In genomic region chr3:154023148-154023547, GRCh38 we compare ENCODE assay signal across 1 cellular context.
TF ChIP-seq lines count a peak whose summit lies in the region.

No MANE protein-coding gene starts in this region.

TF ChIP-seq in HepG2, 621 proteins besides CTCF, POLR2A, EP300 and RAD21 (continued from another document and continues in another):
- TF ChIP-seq, protein P1, sequence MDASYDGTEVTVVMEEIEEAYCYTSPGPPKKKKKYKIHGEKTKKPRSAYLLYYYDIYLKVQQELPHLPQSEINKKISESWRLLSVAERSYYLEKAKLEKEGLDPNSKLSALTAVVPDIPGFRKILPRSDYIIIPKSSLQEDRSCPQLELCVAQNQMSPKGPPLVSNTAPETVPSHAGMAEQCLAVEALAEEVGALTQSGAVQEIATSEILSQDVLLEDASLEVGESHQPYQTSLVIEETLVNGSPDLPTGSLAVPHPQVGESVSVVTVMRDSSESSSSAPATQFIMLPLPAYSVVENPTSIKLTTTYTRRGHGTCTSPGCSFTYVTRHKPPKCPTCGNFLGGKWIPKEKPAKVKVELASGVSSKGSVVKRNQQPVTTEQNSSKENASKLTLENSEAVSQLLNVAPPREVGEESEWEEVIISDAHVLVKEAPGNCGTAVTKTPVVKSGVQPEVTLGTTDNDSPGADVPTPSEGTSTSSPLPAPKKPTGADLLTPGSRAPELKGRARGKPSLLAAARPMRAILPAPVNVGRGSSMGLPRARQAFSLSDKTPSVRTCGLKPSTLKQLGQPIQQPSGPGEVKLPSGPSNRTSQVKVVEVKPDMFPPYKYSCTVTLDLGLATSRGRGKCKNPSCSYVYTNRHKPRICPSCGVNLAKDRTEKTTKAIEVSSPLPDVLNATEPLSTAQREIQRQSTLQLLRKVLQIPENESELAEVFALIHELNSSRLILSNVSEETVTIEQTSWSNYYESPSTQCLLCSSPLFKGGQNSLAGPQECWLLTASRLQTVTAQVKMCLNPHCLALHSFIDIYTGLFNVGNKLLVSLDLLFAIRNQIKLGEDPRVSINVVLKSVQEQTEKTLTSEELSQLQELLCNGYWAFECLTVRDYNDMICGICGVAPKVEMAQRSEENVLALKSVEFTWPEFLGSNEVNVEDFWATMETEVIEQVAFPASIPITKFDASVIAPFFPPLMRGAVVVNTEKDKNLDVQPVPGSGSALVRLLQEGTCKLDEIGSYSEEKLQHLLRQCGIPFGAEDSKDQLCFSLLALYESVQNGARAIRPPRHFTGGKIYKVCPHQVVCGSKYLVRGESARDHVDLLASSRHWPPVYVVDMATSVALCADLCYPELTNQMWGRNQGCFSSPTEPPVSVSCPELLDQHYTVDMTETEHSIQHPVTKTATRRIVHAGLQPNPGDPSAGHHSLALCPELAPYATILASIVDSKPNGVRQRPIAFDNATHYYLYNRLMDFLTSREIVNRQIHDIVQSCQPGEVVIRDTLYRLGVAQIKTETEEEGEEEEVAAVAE (CRISPR knock-in tag; IDR thresholded peaks at IDR 0.05; ENCODE audit: borderline replicate concordance), result no peak
- TF ChIP-seq ZHX1 (CRISPR knock-in tag; IDR thresholded peaks at IDR 0.05; ENCODE audit: low read depth) (no peak), MTERF4 (CRISPR knock-in tag; IDR thresholded peaks at IDR 0.05) (no peak), ZBTB7A (CRISPR knock-in tag; IDR thresholded peaks at IDR 0.05) (no peak), GATAD2A (CRISPR knock-in tag; IDR thresholded peaks at IDR 0.05) (peak; percentile 69), MYNN (CRISPR knock-in tag; IDR thresholded peaks at IDR 0.05; ENCODE audit: low read depth) (no peak), ZNF331 (CRISPR knock-in tag; IDR thresholded peaks at IDR 0.05) (0 out of 2 replicates have a peak, but pooled peaks have one; percentile 18), HDAC1 (CRISPR knock-in tag; IDR thresholded peaks at IDR 0.05) (no peak), ASH2L (IDR thresholded peaks at IDR 0.05; ENCODE audit: insufficient read length, low read depth, low read length) (peak; percentile 66), BATF2 (CRISPR knock-in tag; IDR thresholded peaks at IDR 0.05) (no peak), FOXP4 (CRISPR knock-in tag; IDR thresholded peaks at IDR 0.05) (peak; percentile 60), ZNF274 (CRISPR knock-in tag; IDR thresholded peaks at IDR 0.05) (no peak), ZNF530 (CRISPR knock-in tag; IDR thresholded peaks at IDR 0.05; ENCODE audit: low read depth) (no peak), RXRB (CRISPR knock-in tag; IDR thresholded peaks at IDR 0.05; ENCODE audit: borderline replicate concordance) (0 out of 2 replicates have a peak, but pooled peaks have one; percentile 22), TAF15 (IDR thresholded peaks at IDR 0.05; ENCODE audit: low read depth, low read length, poor library complexity, severe bottlenecking) (no peak), ZNF775 (CRISPR knock-in tag; IDR thresholded peaks at IDR 0.05; ENCODE audit: borderline replicate concordance) (peak; percentile 85), PHF21A (CRISPR knock-in tag; IDR thresholded peaks at IDR 0.05) (no peak), ZMAT5 (CRISPR knock-in tag; IDR thresholded peaks at IDR 0.05; ENCODE audit: borderline replicate concordance, low read depth) (no peak), HINFP (CRISPR knock-in tag; IDR thresholded peaks at IDR 0.05; ENCODE audit: low read depth) (no peak), CAMTA2 (CRISPR knock-in tag; IDR thresholded peaks at IDR 0.05; ENCODE audit: borderline replicate concordance) (no peak), ZNF737 (CRISPR knock-in tag; IDR thresholded peaks at IDR 0.05; ENCODE audit: borderline replicate concordance) (no peak), ZNF367 (CRISPR knock-in tag; IDR thresholded peaks at IDR 0.05; ENCODE audit: borderline replicate concordance) (no peak), SRSF4 (IDR thresholded peaks at IDR 0.05; ENCODE audit: low read depth, low read length, poor library complexity, severe bottlenecking) (no peak), THAP11 (CRISPR knock-in tag; IDR thresholded peaks at IDR 0.05) (peak; percentile 48; the same call in 1 of the 2 replicates), REL (CRISPR knock-in tag; conservative IDR thresholded peaks at IDR 0.05) (no peak), GPN1 (CRISPR knock-in tag; IDR thresholded peaks at IDR 0.05; ENCODE audit: borderline replicate concordance) (no peak), ETS1 (CRISPR knock-in tag; IDR thresholded peaks at IDR 0.05) (no peak), ARNT2 (CRISPR knock-in tag; IDR thresholded peaks at IDR 0.05; ENCODE audit: low read depth) (no peak), SMC3 (IDR thresholded peaks at IDR 0.05; ENCODE audit: low read length) (no peak), ZNF816 (CRISPR knock-in tag; IDR thresholded peaks at IDR 0.05; ENCODE audit: borderline replicate concordance) (no peak), IRF2 (CRISPR knock-in tag; IDR thresholded peaks at IDR 0.05) (no peak; the same call in 1 of the 2 replicates), ARNTL (CRISPR knock-in tag; IDR thresholded peaks at IDR 0.05) (no peak), KMT2B (CRISPR knock-in tag; IDR thresholded peaks at IDR 0.05) (no peak), ZNF883 (CRISPR knock-in tag; IDR thresholded peaks at IDR 0.05; ENCODE audit: not compliant biosample characterization) (no peak), FUBP1 (CRISPR knock-in tag; IDR thresholded peaks at IDR 0.05; ENCODE audit: borderline replicate concordance) (no peak), GLI4 (CRISPR knock-in tag; IDR thresholded peaks at IDR 0.05; ENCODE audit: borderline replicate concordance) (no peak), ZNF343 (CRISPR knock-in tag; IDR thresholded peaks at IDR 0.05) (no peak), AKAP8 (CRISPR knock-in tag; IDR thresholded peaks at IDR 0.05) (no peak), ZNF484 (CRISPR knock-in tag; IDR thresholded peaks at IDR 0.05; ENCODE audit: borderline replicate concordance, low read depth) (no peak), ZNF563 (CRISPR knock-in tag; IDR thresholded peaks at IDR 0.05) (no peak)
- TF ChIP-seq, protein P2, sequence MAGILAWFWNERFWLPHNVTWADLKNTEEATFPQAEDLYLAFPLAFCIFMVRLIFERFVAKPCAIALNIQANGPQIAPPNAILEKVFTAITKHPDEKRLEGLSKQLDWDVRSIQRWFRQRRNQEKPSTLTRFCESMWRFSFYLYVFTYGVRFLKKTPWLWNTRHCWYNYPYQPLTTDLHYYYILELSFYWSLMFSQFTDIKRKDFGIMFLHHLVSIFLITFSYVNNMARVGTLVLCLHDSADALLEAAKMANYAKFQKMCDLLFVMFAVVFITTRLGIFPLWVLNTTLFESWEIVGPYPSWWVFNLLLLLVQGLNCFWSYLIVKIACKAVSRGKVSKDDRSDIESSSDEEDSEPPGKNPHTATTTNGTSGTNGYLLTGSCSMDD (CRISPR knock-in tag; IDR thresholded peaks at IDR 0.05), result no peak
- TF ChIP-seq, protein P3, sequence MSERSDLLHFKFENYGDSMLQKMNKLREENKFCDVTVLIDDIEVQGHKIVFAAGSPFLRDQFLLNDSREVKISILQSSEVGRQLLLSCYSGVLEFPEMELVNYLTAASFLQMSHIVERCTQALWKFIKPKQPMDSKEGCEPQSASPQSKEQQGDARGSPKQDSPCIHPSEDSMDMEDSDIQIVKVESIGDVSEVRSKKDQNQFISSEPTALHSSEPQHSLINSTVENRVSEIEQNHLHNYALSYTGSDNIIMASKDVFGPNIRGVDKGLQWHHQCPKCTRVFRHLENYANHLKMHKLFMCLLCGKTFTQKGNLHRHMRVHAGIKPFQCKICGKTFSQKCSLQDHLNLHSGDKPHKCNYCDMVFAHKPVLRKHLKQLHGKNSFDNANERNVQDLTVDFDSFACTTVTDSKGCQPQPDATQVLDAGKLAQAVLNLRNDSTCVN (CRISPR knock-in tag; IDR thresholded peaks at IDR 0.05; ENCODE audit: borderline replicate concordance), result no peak
- TF ChIP-seq, protein P4, sequence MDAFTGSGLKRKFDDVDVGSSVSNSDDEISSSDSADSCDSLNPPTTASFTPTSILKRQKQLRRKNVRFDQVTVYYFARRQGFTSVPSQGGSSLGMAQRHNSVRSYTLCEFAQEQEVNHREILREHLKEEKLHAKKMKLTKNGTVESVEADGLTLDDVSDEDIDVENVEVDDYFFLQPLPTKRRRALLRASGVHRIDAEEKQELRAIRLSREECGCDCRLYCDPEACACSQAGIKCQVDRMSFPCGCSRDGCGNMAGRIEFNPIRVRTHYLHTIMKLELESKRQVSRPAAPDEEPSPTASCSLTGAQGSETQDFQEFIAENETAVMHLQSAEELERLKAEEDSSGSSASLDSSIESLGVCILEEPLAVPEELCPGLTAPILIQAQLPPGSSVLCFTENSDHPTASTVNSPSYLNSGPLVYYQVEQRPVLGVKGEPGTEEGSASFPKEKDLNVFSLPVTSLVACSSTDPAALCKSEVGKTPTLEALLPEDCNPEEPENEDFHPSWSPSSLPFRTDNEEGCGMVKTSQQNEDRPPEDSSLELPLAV (CRISPR knock-in tag; conservative IDR thresholded peaks at IDR 0.05; ENCODE audit: low read depth), result no peak
